ENCODE assay signal across 17 cellular contexts in genomic region chr14:56131865-56132830, GRCh38. TPM values are rescaled to one million over a fixed set of nuclear protein-coding genes. Genes with fewer than 3 reads are reported as not detected.
DNase-seq lines count a peak whose midpoint lies in the region; ATAC-seq, FAIRE-seq and TF ChIP-seq lines count a peak whose summit lies in the region.
"Had no signal": no experiment of that assay in that cellular context is flagged by ENCODE, and none has a peak within 500 bp of the region (broad histone marks: within the 10 kb centered on the region; RNA-seq: fewer than 3 reads in every experiment).

No MANE protein-coding gene starts in this region.

- H3K4me1 Mint-ChIP-seq in activated T-cell treated with anti-CD3 and anti-CD28 coated beads, Interleukin-2, amount 50 U/mL, for 72 hours (ENCODE audit: low read depth) = peaks cover 52% of the 10 kb centered on the region

- no peak overlapping the region for H3K14ac ChIP-seq in H1 (ENCODE audit: insufficient read length)

- H3K4me2 ChIP-seq in H1 (ENCODE audit: insufficient read depth in 1 of 2, low read depth in 2 of 2, low read length in 2 of 2) = no peak overlapping the region; a peak in 1 of 4 replicates
- H3K4me2 ChIP-seq: PC-9 had no signal

- no peak overlapping the region for H2BK120ac ChIP-seq in H1 (replicated peaks; ENCODE audit: low read depth, low read length)

- peaks cover 9% of the 10 kb centered on the region for H3K79me1 ChIP-seq in H1 (ENCODE audit: low read depth, low read length)

- POLR2A ChIA-PET in H1 (lab: Charles Lee; ENCODE audit: partially characterized antibody) = interaction anchor here (0.6 to 5.3 kb wide), 3 partner anchors 10 to 13 kb away, joined by 4 to 20 read pairs (median 12); partner anchors contain the start of gene PELI2

- peaks cover 2 to 5% of the 10 kb centered on the region in 2 experiments for H4K20me1 ChIP-seq in H1 (replicated peaks in 1 of 2; ENCODE audit: control insufficient read depth in 1 of 2, insufficient read depth in 2 of 2, low read length in 2 of 2)

- TF ChIP-seq CTCF in H1 (IDR thresholded peaks at IDR 0.05; ENCODE audit: control extremely low read depth in 1 of 3, insufficient read depth in 1 of 3, low read depth in 1 of 3, low read length in 3 of 3) = no peak
- no peak for TF ChIP-seq CTCF in stomach (IDR thresholded peaks at IDR 0.05)

- no peak overlapping the region for H3K23ac ChIP-seq in H1 (ENCODE audit: insufficient read length)

- H3K9me3 ChIP-seq in H1 (ENCODE audit: insufficient read depth in 2 of 2, low read depth in 1 of 2, low read length in 1 of 2) = no peaks in the 10 kb centered on the region
- no peaks in the 10 kb centered on the region for H3K9me3 ChIP-seq in stomach

- no peaks in the 10 kb centered on the region for H3K27me3 ChIP-seq in H1 (replicated peaks in 1 of 4; ENCODE audit: control insufficient read depth in 3 of 4, extremely low read depth in 1 of 4, insufficient read depth in 3 of 4, low read length in 3 of 4)
- no peaks in the 10 kb centered on the region for H3K27me3 ChIP-seq in stomach

- H3K79me2 ChIP-seq in H1 (ENCODE audit: control insufficient read depth in 1 of 2, insufficient read depth in 2 of 2, low read length in 2 of 2) = peaks cover 3 to 96% of the 10 kb centered on the region in 2 experiments

- no peak overlapping the region for H4K91ac ChIP-seq in H1 (replicated peaks; ENCODE audit: insufficient read length, low read length)

- H3K36me3 ChIP-seq in H1 (ENCODE audit: control insufficient read depth in 2 of 4, insufficient read depth in 4 of 4, low read length in 3 of 4) (no peaks in the 10 kb centered on the region), stomach (no peaks in the 10 kb centered on the region)

- TF ChIP-seq POLR2A in H1 (IDR thresholded peaks at IDR 0.05; ENCODE audit: control extremely low read depth in 1 of 2, low read depth in 2 of 2, low read length in 2 of 2) (no peak), stomach (IDR thresholded peaks at IDR 0.05) (no peak)

- no peak overlapping the region for H2BK12ac ChIP-seq in H1 (ENCODE audit: low read depth, low read length)

- H3K27ac ChIP-seq in H1 (ENCODE audit: low read depth, low read length) = no peak overlapping the region
- peak overlapping the region; percentile 17 to 69 (median 27) for H3K27ac ChIP-seq in stomach
- H3K27ac ChIP-seq: parathyroid adenoma, PC-9 had no signal

- peaks cover 6% of the 10 kb centered on the region for H3K27me3 Mint-ChIP-seq in activated T-cell treated with anti-CD3 and anti-CD28 coated beads, Interleukin-2, amount 50 U/mL, for 72 hours (ENCODE audit: low read depth)

- H4K5ac ChIP-seq in H1 (ENCODE audit: insufficient read length, low read depth, low read length) = no peak overlapping the region

- no peak overlapping the region for H2AFZ ChIP-seq in H1 (ENCODE audit: low read length)
- H2AFZ ChIP-seq: parathyroid adenoma, PC-9 had no signal

- H3K27ac Mint-ChIP-seq in activated T-cell treated with anti-CD3 and anti-CD28 coated beads, Interleukin-2, amount 50 U/mL, for 72 hours = peak overlapping the region; percentile 4
- H3K27ac Mint-ChIP-seq: effector memory CD8-positive, alpha-beta T cell had no signal

- H3K4ac ChIP-seq in H1 (replicated peaks; ENCODE audit: insufficient read length, low read depth, low read length) = no peak overlapping the region

- WGBS in H1 (ENCODE audit: extremely low coverage in 1 of 2, insufficient coverage in 1 of 2, insufficient read length in 1 of 2, insufficient replicate concordance in 2 of 2, low coverage in 1 of 2, low lambda C conversion rate in 2 of 2, missing lambda C conversion rate in 1 of 2), 2 experiments = 83% methylated on average over 14 of the region's 14 CpGs; no CpG with 5 or more reads in 1 of the 2 experiments
- 51 to 67% (median 54%) methylated on average over 14 of the region's 14 CpGs for WGBS in stomach, 5 donors

- no peak overlapping the region for H2BK5ac ChIP-seq in H1 (ENCODE audit: low read depth, low read length)

- H2BK15ac ChIP-seq in H1 (ENCODE audit: low read length) = no peak overlapping the region

- no peak for TF ChIP-seq RAD21 in H1 (IDR thresholded peaks at IDR 0.05 in 1 of 2, conservative IDR thresholded peaks at IDR 0.05 in 1 of 2; ENCODE audit: low read depth in 2 of 2, low read length in 2 of 2)

- no peak for TF ChIP-seq EP300 in H1 (IDR thresholded peaks at IDR 0.05; ENCODE audit: borderline replicate concordance in 1 of 2, low read depth in 2 of 2, low read length in 2 of 2)
- TF ChIP-seq EP300 in stomach (IDR thresholded peaks at IDR 0.05) = no peak

- no peak overlapping the region for H3K18ac ChIP-seq in H1 (ENCODE audit: extremely low read depth, low read length)

- H3K56ac ChIP-seq in H1 (replicated peaks; ENCODE audit: insufficient read length, low read depth, low read length) = no peak overlapping the region

- no peaks in the 10 kb centered on the region for H3K36me3 Mint-ChIP-seq in activated T-cell treated with anti-CD3 and anti-CD28 coated beads, Interleukin-2, amount 50 U/mL, for 72 hours (ENCODE audit: insufficient read depth in 2 of 2)

- H3K4me3 ChIP-seq in H1 (ENCODE audit: extremely low read depth in 1 of 4, insufficient read depth in 2 of 4, low read depth in 3 of 4, low read length in 4 of 4) (no peak overlapping the region), stomach (no peak overlapping the region)
- H3K4me3 ChIP-seq: PC-9 had no signal

- H3K4me1 ChIP-seq in H1 (replicated peaks in 1 of 4; ENCODE audit: control insufficient read depth in 3 of 4, insufficient read depth in 4 of 4, low read length in 3 of 4) (peaks cover 12 to 35% (median 28%) of the 10 kb centered on the region in 4 experiments), stomach (peaks cover 29 to 97% (median 59%) of the 10 kb centered on the region in 4 donors)
- H3K4me1 ChIP-seq: parathyroid adenoma had no signal

- H4K8ac ChIP-seq in H1 (ENCODE audit: extremely low read depth, insufficient read depth, low read length) = peak overlapping the region; percentile 7; the same call in 1 of the 2 replicates

- no peak for DNase-seq in activated T-cell treated with anti-CD3 and anti-CD28 coated beads, Interleukin-2, amount 50 U/mL, for 72 hours
- DNase-seq in activated T-cell treated with anti-CD3 and anti-CD28 coated beads, Interleukin-2, amount 50 U/mL, for 48 hours = no peak
- DNase-seq in NCI-H2227 (lab: John Stamatoyannopoulos, UW; ENCODE audit: unreplicated experiment) = peak; percentile 22
- no peak for DNase-seq in H1 (ENCODE audit: low read depth in 1 of 2, low spot score in 2 of 2)
- DNase-seq in stomach = no peak
- DNase-seq in activated gamma-delta T cell treated with Interleukin-2 at 50 U/mL for 16 hours = no peak
- no peak for DNase-seq in occipital lobe (lab: John Stamatoyannopoulos, UW)
- no peak for DNase-seq in SW480 (ENCODE audit: low spot score)
- DNase-seq: effector memory CD8-positive, alpha-beta T cell; HCEC 1CT; NCI-H1436; PC-9; stimulated activated CD8-positive, alpha-beta memory T cell treated with anti-CD3 and anti-CD28 coated beads, Interleukin-4, amount 100 ng/mL, for 48 hours; T-helper 9 cell had no signal

- FAIRE-seq in H1 (lab: Jason Lieb, UNC) = peak; percentile 58
- FAIRE-seq: astrocyte, GM18507 had no signal

- intact Hi-C loops in stomach (cut with DNase I; ENCODE audit: low total_unique reads) = no loop called here

- peaks cover 0 to 1% of the 10 kb centered on the region in 2 donors for H3K9me3 Mint-ChIP-seq in activated T-cell treated with anti-CD3 and anti-CD28 coated beads, Interleukin-2, amount 50 U/mL, for 72 hours
- H3K9me3 Mint-ChIP-seq: effector memory CD8-positive, alpha-beta T cell had no signal

- H2BK20ac ChIP-seq in H1 (ENCODE audit: low read length) = no peak overlapping the region

- peak overlapping the region; percentile 42 to 49 for H3K4me3 Mint-ChIP-seq in activated T-cell treated with anti-CD3 and anti-CD28 coated beads, Interleukin-2, amount 50 U/mL, for 72 hours
- H3K4me3 Mint-ChIP-seq: effector memory CD8-positive, alpha-beta T cell had no signal

- H2AK5ac ChIP-seq in H1 (ENCODE audit: low read depth, low read length) = no peak overlapping the region

- CTCF ChIA-PET in H1 (lab: Charles Lee; ENCODE audit: partially characterized antibody) = interaction anchor here (0.8 to 1.4 kb wide), 7 partner anchors 12 to 687 kb away, joined by 3 to 7 read pairs (median 3); no protein-coding TSS in a partner anchor

- no peak overlapping the region for H3K9ac ChIP-seq in H1 (replicated peaks in 1 of 4; ENCODE audit: extremely low read depth in 1 of 4, low read depth in 3 of 4, low read length in 3 of 4)
- H3K9ac ChIP-seq: parathyroid adenoma had no signal

- ATAC-seq in activated T-cell treated with anti-CD3 and anti-CD28 coated beads, Interleukin-2, amount 50 U/mL, for 72 hours (replicated peaks in 1 of 2) = peak; percentile 19 to 35
- ATAC-seq: effector memory CD8-positive, alpha-beta T cell had no signal

- peaks cover 2% of the 10 kb centered on the region; the same call in 1 of the 2 replicates for H3K23me2 ChIP-seq in H1 (ENCODE audit: low read depth, low read length)

TF ChIP-seq in H1, 55 proteins besides CTCF, POLR2A, EP300 and RAD21 (continues in another document):
- no peak for TF ChIP-seq ATF2 (IDR thresholded peaks at IDR 0.05; ENCODE audit: low read length)
- no peak for TF ChIP-seq RFX5 (IDR thresholded peaks at IDR 0.05; ENCODE audit: borderline replicate concordance, low read depth, low read length)

RNA-seq across cellular contexts. Expression of gene PELI2, which starts 13.9 kb away (rescaled TPM):
- 10 to 100 TPM; 11.3 to 11.7 TPM for total RNA-seq in activated T-cell treated with anti-CD3 and anti-CD28 coated beads, Interleukin-2, amount 50 U/mL, for 72 hours
- total RNA-seq in H1 (2021; fragmentation: NEBNext Ultra II Directional; extraction: Animal tissue kit (Norgen Biotek cat#: 25700)) = 25.7 and 28.8 TPM in 2 replicates
- polyA plus RNA-seq in H1 (2011; rRNA removed) (14.6 and 14.8 TPM in 2 replicates), stomach (10 to 100 TPM in 1 of 3 donors, 1 to 10 TPM in 2; 3.0 to 10.4 (median 4.7) TPM)
- polyA plus RNA-seq in H1 (2011; cell fraction: cytosol; rRNA removed) = 16.9 TPM
- polyA plus RNA-seq in H1 (2011; cell fraction: nucleus; rRNA removed) = 19.6 TPM
- 10.5 to 15.1 TPM (median 11.7 TPM) in 4 replicates for polyA plus RNA-seq in H1 (2012, experiment 1 of 2)
- 0.85 TPM for polyA plus RNA-seq in H1 (2012, experiment 2 of 2)
- polyA plus RNA-seq in H1 (2013, experiment 1 of 2) = 7.8 TPM
- 9.4 TPM for polyA plus RNA-seq in H1 (2013, experiment 2 of 2)
- 128 and 149 TPM in 2 replicates for polyA minus RNA-seq in H1 (2011; rRNA and poly(A)+ RNA removed)
- polyA minus RNA-seq in H1 (2011; cell fraction: cytosol; rRNA and poly(A)+ RNA removed) = 33.2 TPM
- 30.1 TPM for polyA minus RNA-seq in H1 (2011; cell fraction: nucleus; rRNA and poly(A)+ RNA removed)
- total RNA-seq in stomach (10 to 100 TPM in 4 of 5 donors, 1 to 10 TPM in 1; 6.4 to 48.3 (median 24.0) TPM), occipital lobe (41.0 TPM)
